25 cellular contexts compared by ENCODE assay signal in genomic region chr14:102899516-102899900, GRCh38. TPM values are rescaled to one million over a fixed set of nuclear protein-coding genes. Genes with fewer than 3 reads are reported as not detected.
DNase-seq lines count a peak whose midpoint lies in the region; ATAC-seq and TF ChIP-seq lines count a peak whose summit lies in the region.
"Had no signal": no experiment of that assay in that cellular context is flagged by ENCODE, and none has a peak within 500 bp of the region (broad histone marks: within the 10 kb centered on the region; RNA-seq: fewer than 3 reads in every experiment).

No MANE protein-coding gene starts in this region.

- POLR2A ChIA-PET in T-cell (lab: Charles Lee) = no interaction called here

- CTCF ChIA-PET in activated naive CD4-positive, alpha-beta T cell treated with anti-CD3 and anti-CD28 coated beads, Interleukin-2, amount 10 ng/mL, durations not matched to agents 7 days and 5 days (lab: Charles Lee) = no interaction called here
- CTCF ChIA-PET in T-cell (lab: Charles Lee) = no interaction called here

- no peak overlapping the region for H3K4me3 ChIP-seq in thyroid gland (replicated peaks in 1 of 3)
- no peak overlapping the region for H3K4me3 ChIP-seq in tibial nerve
- H3K4me3 ChIP-seq: ascending aorta; BLaER1 treated with 17β-estradiol and CSF1 and Interleukin-3, amounts not matched to agents 10 nM and 100 nM; sigmoid colon had no signal

- 95 to 96% methylated on average over 8 of the region's 8 CpGs for WGBS in thyroid gland, 2 donors
- 92 to 95% methylated on average over 8 of the region's 8 CpGs for WGBS in tibial nerve, 2 donors

- DNase-seq in activated naive CD4-positive, alpha-beta T cell treated with anti-CD3 and anti-CD28 coated beads, Interleukin-2, amount 10 ng/mL, durations not matched to agents 7 days and 5 days = no peak
- DNase-seq in activated naive CD4-positive, alpha-beta T cell treated with Interleukin-2 at 50 U/mL for 16 hours = no peak
- DNase-seq in T-cell (no peak), naive B cell (no peak), thyroid gland (no peak), tibial nerve (ENCODE audit: low spot score in 2 of 2) (no peak)
- DNase-seq in effector CD8-positive, alpha-beta T cell (lab: John Stamatoyannopoulos, UW) = no peak
- DNase-seq: activated CD4-positive, alpha-beta T cell treated with anti-CD3 and anti-CD28 coated beads for 4 hours; activated CD8-positive, alpha-beta memory T cell treated with anti-CD3 and anti-CD28 coated beads, Interleukin-2, amount 10 ng/mL, durations not matched to agents 7 days and 5 days; activated gamma-delta T cell treated with Interleukin-2 at 50 U/mL for 16 hours; Calu3; caudate nucleus; DND-41; HCEC 1CT; islet precursor cell; left ventricle myocardium superior; NCI-H2171; NCI-H526; SHP77 treated with DMSO at 0.1 percent for 48 hours; sigmoid colon; stimulated activated CD4-positive, alpha-beta T cell treated with anti-CD3 and anti-CD28 coated beads, Interleukin-15, amount 100 ng/mL, for 24 hours; SW 1271 had no signal

- H3K27me3 Mint-ChIP-seq in activated naive CD4-positive, alpha-beta T cell treated with anti-CD3 and anti-CD28 coated beads, Interleukin-2, amount 10 ng/mL, durations not matched to agents 7 days and 5 days = no peaks in the 10 kb centered on the region
- H3K27me3 Mint-ChIP-seq in T-cell = no peaks in the 10 kb centered on the region
- H3K27me3 Mint-ChIP-seq in naive B cell = no peaks in the 10 kb centered on the region
- H3K27me3 Mint-ChIP-seq: activated CD8-positive, alpha-beta memory T cell treated with anti-CD3 and anti-CD28 coated beads, Interleukin-2, amount 10 ng/mL, durations not matched to agents 7 days and 5 days; progenitor cell of endocrine pancreas had no signal

- H3K4me3 Mint-ChIP-seq in activated naive CD4-positive, alpha-beta T cell treated with anti-CD3 and anti-CD28 coated beads, Interleukin-2, amount 10 ng/mL, durations not matched to agents 7 days and 5 days = no peak overlapping the region
- no peak overlapping the region for H3K4me3 Mint-ChIP-seq in T-cell
- H3K4me3 Mint-ChIP-seq in naive B cell = peak overlapping the region; percentile 9 to 94 (median 61)
- H3K4me3 Mint-ChIP-seq: activated CD8-positive, alpha-beta memory T cell treated with anti-CD3 and anti-CD28 coated beads, Interleukin-2, amount 10 ng/mL, durations not matched to agents 7 days and 5 days had no signal

- peak overlapping the region; percentile 65 to 88 (median 79) for H3K27ac ChIP-seq in thyroid gland
- peak overlapping the region in 1 of 4 donors; percentile 23 for H3K27ac ChIP-seq in tibial nerve
- H3K27ac ChIP-seq: ascending aorta; BLaER1 treated with 17β-estradiol and CSF1 and Interleukin-3, amounts not matched to agents 10 nM and 100 nM; sigmoid colon had no signal

- H3K9me3 Mint-ChIP-seq in activated naive CD4-positive, alpha-beta T cell treated with anti-CD3 and anti-CD28 coated beads, Interleukin-2, amount 10 ng/mL, durations not matched to agents 7 days and 5 days = no peaks in the 10 kb centered on the region
- no peaks in the 10 kb centered on the region for H3K9me3 Mint-ChIP-seq in T-cell
- H3K9me3 Mint-ChIP-seq in naive B cell = no peaks in the 10 kb centered on the region

- no peak for TF ChIP-seq EP300 in tibial nerve (IDR thresholded peaks at IDR 0.05)

- intact Hi-C loops in thyroid gland (cut with DNase I) = no loop called here

- H3K27ac Mint-ChIP-seq in activated naive CD4-positive, alpha-beta T cell treated with anti-CD3 and anti-CD28 coated beads, Interleukin-2, amount 10 ng/mL, durations not matched to agents 7 days and 5 days = peak overlapping the region; percentile 88
- H3K27ac Mint-ChIP-seq in T-cell = peak overlapping the region; percentile 38 to 52
- peak overlapping the region; percentile 63 to 98 (median 94) for H3K27ac Mint-ChIP-seq in naive B cell
- H3K27ac Mint-ChIP-seq: progenitor cell of endocrine pancreas had no signal

- H3K4me1 ChIP-seq in thyroid gland (peaks cover 42 to 72% of the 10 kb centered on the region in 2 donors), tibial nerve (no peaks in the 10 kb centered on the region)
- H3K4me1 ChIP-seq: ascending aorta, sigmoid colon had no signal

- H3K4me1 Mint-ChIP-seq in activated naive CD4-positive, alpha-beta T cell treated with anti-CD3 and anti-CD28 coated beads, Interleukin-2, amount 10 ng/mL, durations not matched to agents 7 days and 5 days = peaks cover 47% of the 10 kb centered on the region
- H3K4me1 Mint-ChIP-seq in T-cell (peaks cover 15 to 36% (median 19%) of the 10 kb centered on the region in 3 donors), naive B cell (peaks cover 45 to 65% (median 51%) of the 10 kb centered on the region in 3 donors)

- H3K36me3 ChIP-seq in thyroid gland (no peaks in the 10 kb centered on the region), tibial nerve (peaks cover 0 to 63% (median 0%) of the 10 kb centered on the region in 3 donors)

- no peak for TF ChIP-seq POLR2A in thyroid gland (IDR thresholded peaks at IDR 0.05)
- no peak for TF ChIP-seq POLR2A in tibial nerve (IDR thresholded peaks at IDR 0.05)

- H3K27me3 ChIP-seq in thyroid gland (no peaks in the 10 kb centered on the region), tibial nerve (no peaks in the 10 kb centered on the region)
- H3K27me3 ChIP-seq: ascending aorta; BLaER1 treated with 17β-estradiol and CSF1 and Interleukin-3, amounts not matched to agents 10 nM and 100 nM; sigmoid colon had no signal

- ATAC-seq in T-cell (replicated peaks in 1 of 4) (no peak), naive B cell (ENCODE audit: low read depth in 2 of 2) (no peak)
- ATAC-seq: activated CD8-positive, alpha-beta memory T cell treated with anti-CD3 and anti-CD28 coated beads, Interleukin-2, amount 10 ng/mL, durations not matched to agents 7 days and 5 days; left ventricle myocardium superior had no signal

- no peaks in the 10 kb centered on the region for H3K9me3 ChIP-seq in thyroid gland
- no peaks in the 10 kb centered on the region for H3K9me3 ChIP-seq in tibial nerve
- H3K9me3 ChIP-seq: ascending aorta; BLaER1 treated with 17β-estradiol and CSF1 and Interleukin-3, amounts not matched to agents 10 nM and 100 nM; sigmoid colon had no signal

- H3K36me3 Mint-ChIP-seq in activated naive CD4-positive, alpha-beta T cell treated with anti-CD3 and anti-CD28 coated beads, Interleukin-2, amount 10 ng/mL, durations not matched to agents 7 days and 5 days = peaks cover 41% of the 10 kb centered on the region
- H3K36me3 Mint-ChIP-seq in T-cell (peaks cover 40% of the 10 kb centered on the region), naive B cell (peaks cover 13 to 28% of the 10 kb centered on the region in 2 donors)

- TF ChIP-seq CTCF in thyroid gland (IDR thresholded peaks at IDR 0.05) (no peak), tibial nerve (IDR thresholded peaks at IDR 0.05) (no peak)

RNA-seq across cellular contexts. Expression of gene AMN, which starts 23.0 kb away (rescaled TPM):
- total RNA-seq in T-cell (10 to 100 TPM in 2 of 5 donors, 1 to 10 TPM in 3; 5.2 to 15.0 (median 8.4) TPM), thyroid gland (10 to 100 TPM in 1 of 4 donors, 1 to 10 TPM in 3; 1.3 to 18.8 (median 3.3) TPM), tibial nerve (under 1 TPM in 1 of 4 donors, not detected in 3; 0.21 TPM)
- 1 to 10 TPM; 1.8 to 5.7 (median 2.4) TPM for polyA plus RNA-seq in naive B cell (ENCODE audit: low read depth in 6 of 6)
- total RNA-seq: left ventricle myocardium superior, sigmoid colon had no signal

Comparison
In these comparisons a context has a peak if more than half of its experiments do, and no peak if none do; other contexts are left out.
1. H3K4me3 Mint-ChIP-seq: peak in naive B cell (8 of 8); none in activated naive CD4-positive, alpha-beta T cell treated with anti-CD3 and anti-CD28 coated beads, Interleukin-2, amount 10 ng/mL, durations not matched to agents 7 days and 5 days (single experiment) and T-cell (0 of 3).
2. Peak in every context shown above with its lines, with median percentiles within 50 percentile points of each other: H3K27ac Mint-ChIP-seq.